ENCODE assay signal across 29 cellular contexts in genomic region chr3:143313598-143314188, GRCh38.
"Had no signal": no experiment of that assay in that cellular context is flagged by ENCODE, and none has a peak within 500 bp of the region (broad histone marks: within the 10 kb centered on the region; RNA-seq: fewer than 3 reads in every experiment).

No MANE protein-coding gene starts in this region.

- H3K27ac Mint-ChIP-seq: activated CD4-positive, alpha-beta T cell treated with anti-CD3 and anti-CD28 coated beads for 36 hours; activated CD4-positive, alpha-beta T cell treated with anti-CD3 and anti-CD28 coated beads, Interleukin-2, amount 10 ng/mL, durations not matched to agents 24 days and 14 days; activated CD8-positive, alpha-beta memory T cell treated with anti-CD3 and anti-CD28 coated beads, Interleukin-2, amount 10 ng/mL, durations not matched to agents 7 days and 5 days; activated CD8-positive, alpha-beta T cell treated with anti-CD3 and anti-CD28 coated beads, Interleukin-2, amount 10 ng/mL, durations not matched to agents 7 days and 5 days; activated naive CD4-positive, alpha-beta T cell treated with anti-CD3 and anti-CD28 coated beads for 36 hours; activated naive CD4-positive, alpha-beta T cell treated with anti-CD3 and anti-CD28 coated beads, Interleukin-2, amount 50 U/mL, for 24 hours; activated naive CD8-positive, alpha-beta T cell treated with anti-CD3 and anti-CD28 coated beads for 36 hours; activated naive CD8-positive, alpha-beta T cell treated with anti-CD3 and anti-CD28 coated beads, Interleukin-2, amount 50 U/mL, for 24 hours; activated T-helper 1 cell treated with anti-CD3 and anti-CD28 coated beads, Interleukin-12 subunit alpha, Interleukin-12 subunit beta, Interleukin-2, Interleukin-4 antibody, amounts not matched to agents 30 ng/mL and 10 ng/mL and 1 ng/mL, durations not matched to agents 14 hours and 24 hours and 36 hours; activated T-helper 2 cell treated with anti-CD3 and anti-CD28 coated beads, Interferon-gamma antibody, Interleukin-2, Interleukin-4, amounts not matched to agents 10 μg/mL and 5 μg/mL and 100 μg/mL, durations not matched to agents 14 hours and 24 hours and 36 hours; effector memory CD8-positive, alpha-beta T cell had no signal

- H3K4me3 Mint-ChIP-seq: activated CD4-positive, alpha-beta memory T cell treated with anti-CD3 and anti-CD28 coated beads for 36 hours; activated CD4-positive, alpha-beta T cell treated with anti-CD3 and anti-CD28 coated beads for 36 hours; activated CD4-positive, alpha-beta T cell treated with anti-CD3 and anti-CD28 coated beads, Interleukin-2, amount 10 ng/mL, durations not matched to agents 24 days and 14 days; activated CD8-positive, alpha-beta memory T cell treated with anti-CD3 and anti-CD28 coated beads, Interleukin-2, amount 10 ng/mL, durations not matched to agents 7 days and 5 days; activated CD8-positive, alpha-beta T cell treated with anti-CD3 and anti-CD28 coated beads, Interleukin-2, amount 10 ng/mL, durations not matched to agents 7 days and 5 days; activated naive CD4-positive, alpha-beta T cell treated with anti-CD3 and anti-CD28 coated beads for 36 hours; activated naive CD4-positive, alpha-beta T cell treated with anti-CD3 and anti-CD28 coated beads, Interleukin-2, amount 50 U/mL, for 24 hours; activated naive CD8-positive, alpha-beta T cell treated with anti-CD3 and anti-CD28 coated beads for 36 hours; activated naive CD8-positive, alpha-beta T cell treated with anti-CD3 and anti-CD28 coated beads, Interleukin-2, amount 50 U/mL, for 24 hours; activated T-helper 1 cell treated with anti-CD3 and anti-CD28 coated beads, Interleukin-12 subunit alpha, Interleukin-12 subunit beta, Interleukin-2, Interleukin-4 antibody, amounts not matched to agents 30 ng/mL and 10 ng/mL and 1 ng/mL, durations not matched to agents 14 hours and 24 hours and 36 hours; effector memory CD8-positive, alpha-beta T cell had no signal

- H3K27me3 Mint-ChIP-seq: activated CD4-positive, alpha-beta memory T cell treated with anti-CD3 and anti-CD28 coated beads for 36 hours; activated CD4-positive, alpha-beta T cell treated with anti-CD3 and anti-CD28 coated beads for 36 hours; activated CD4-positive, alpha-beta T cell treated with anti-CD3 and anti-CD28 coated beads, Interleukin-2, amount 10 ng/mL, durations not matched to agents 24 days and 14 days; activated CD8-positive, alpha-beta memory T cell treated with anti-CD3 and anti-CD28 coated beads, Interleukin-2, amount 10 ng/mL, durations not matched to agents 7 days and 5 days; activated naive CD4-positive, alpha-beta T cell treated with anti-CD3 and anti-CD28 coated beads, Interleukin-2, amount 50 U/mL, for 24 hours; activated naive CD8-positive, alpha-beta T cell treated with anti-CD3 and anti-CD28 coated beads for 36 hours; activated naive CD8-positive, alpha-beta T cell treated with anti-CD3 and anti-CD28 coated beads, Interleukin-2, amount 50 U/mL, for 24 hours; effector memory CD8-positive, alpha-beta T cell had no signal

- H3K4me1 Mint-ChIP-seq: activated CD4-positive, alpha-beta T cell treated with anti-CD3 and anti-CD28 coated beads for 36 hours; activated CD4-positive, alpha-beta T cell treated with anti-CD3 and anti-CD28 coated beads, Interleukin-2, amount 10 ng/mL, durations not matched to agents 24 days and 14 days; activated CD8-positive, alpha-beta memory T cell treated with anti-CD3 and anti-CD28 coated beads, Interleukin-2, amount 10 ng/mL, durations not matched to agents 7 days and 5 days; activated naive CD8-positive, alpha-beta T cell treated with anti-CD3 and anti-CD28 coated beads, Interleukin-2, amount 50 U/mL, for 24 hours had no signal

- H3K27ac ChIP-seq: adrenal gland, body of pancreas, esophagus squamous epithelium had no signal

- H3K36me3 ChIP-seq: adrenal gland, esophagus squamous epithelium had no signal

- H3K9me3 Mint-ChIP-seq: activated CD4-positive, alpha-beta memory T cell treated with anti-CD3 and anti-CD28 coated beads for 36 hours; activated CD4-positive, alpha-beta T cell treated with anti-CD3 and anti-CD28 coated beads, Interleukin-2, amount 10 ng/mL, durations not matched to agents 24 days and 14 days; activated naive CD4-positive, alpha-beta T cell treated with anti-CD3 and anti-CD28 coated beads for 36 hours; activated naive CD4-positive, alpha-beta T cell treated with anti-CD3 and anti-CD28 coated beads, Interleukin-2, amount 50 U/mL, for 24 hours; activated naive CD8-positive, alpha-beta T cell treated with anti-CD3 and anti-CD28 coated beads for 36 hours; activated naive CD8-positive, alpha-beta T cell treated with anti-CD3 and anti-CD28 coated beads, Interleukin-2, amount 50 U/mL, for 24 hours; activated T-helper 1 cell treated with anti-CD3 and anti-CD28 coated beads, Interleukin-12 subunit alpha, Interleukin-12 subunit beta, Interleukin-2, Interleukin-4 antibody, amounts not matched to agents 30 ng/mL and 10 ng/mL and 1 ng/mL, durations not matched to agents 14 hours and 24 hours and 36 hours; effector memory CD8-positive, alpha-beta T cell had no signal

- H3K9me3 ChIP-seq: adrenal gland, body of pancreas, esophagus squamous epithelium had no signal

- H3K27me3 ChIP-seq: adrenal gland, body of pancreas, esophagus squamous epithelium had no signal

- DNase-seq: activated CD4-positive, alpha-beta memory T cell treated with anti-CD3 and anti-CD28 coated beads for 36 hours; activated CD4-positive, alpha-beta T cell treated with anti-CD3 and anti-CD28 coated beads for 36 hours; activated CD4-positive, alpha-beta T cell treated with anti-CD3 and anti-CD28 coated beads, Interleukin-2, amount 10 ng/mL, durations not matched to agents 24 days and 14 days; activated CD4-positive, CD25-positive, alpha-beta regulatory T cell; activated CD4-positive, CD25-positive, alpha-beta regulatory T cell treated with anti-CD3 and anti-CD28 coated beads, Interleukin-2, amount 50 U/mL, for 72 hours; activated CD8-positive, alpha-beta memory T cell treated with anti-CD3 and anti-CD28 coated beads, Interleukin-2, amount 10 ng/mL, durations not matched to agents 7 days and 5 days; activated CD8-positive, alpha-beta memory T cell treated with anti-CD3 and anti-CD28 coated beads, Interleukin-2, amount 50 U/mL, for 4 hours; activated CD8-positive, alpha-beta T cell treated with anti-CD3 and anti-CD28 coated beads, Interleukin-2, amount 10 ng/mL, durations not matched to agents 7 days and 5 days; activated effector memory CD4-positive, alpha-beta T cell treated with anti-CD3 and anti-CD28 coated beads, Interleukin-2, amount 50 U/mL, for 16 hours; activated naive CD4-positive, alpha-beta T cell treated with anti-CD3 and anti-CD28 coated beads for 36 hours; activated naive CD8-positive, alpha-beta T cell treated with anti-CD3 and anti-CD28 coated beads for 36 hours; activated naive CD8-positive, alpha-beta T cell treated with anti-CD3 and anti-CD28 coated beads, Interleukin-2, amount 50 U/mL, for 24 hours; activated T-cell treated with anti-CD3 and anti-CD28 coated beads, Interleukin-2, amount 50 U/mL, for 1 hour; activated T-cell treated with anti-CD3 and anti-CD28 coated beads, Interleukin-2, amount 50 U/mL, for 48 hours; adrenal gland; amygdala; aorta; body of pancreas; cortex of kidney; dermis blood vessel endothelial cell; effector CD4-positive, alpha-beta T cell; effector memory CD8-positive, alpha-beta T cell; erythroblast; esophagus squamous epithelium; T-helper 1 cell; T-helper 2 cell had no signal

- H3K4me1 ChIP-seq: adrenal gland, body of pancreas had no signal

- H3K36me3 Mint-ChIP-seq: activated CD4-positive, alpha-beta memory T cell treated with anti-CD3 and anti-CD28 coated beads for 36 hours; activated CD8-positive, alpha-beta memory T cell treated with anti-CD3 and anti-CD28 coated beads, Interleukin-2, amount 10 ng/mL, durations not matched to agents 7 days and 5 days; activated naive CD4-positive, alpha-beta T cell treated with anti-CD3 and anti-CD28 coated beads, Interleukin-2, amount 50 U/mL, for 24 hours; activated naive CD8-positive, alpha-beta T cell treated with anti-CD3 and anti-CD28 coated beads for 36 hours had no signal

- ATAC-seq: activated CD4-positive, alpha-beta T cell treated with anti-CD3 and anti-CD28 coated beads for 36 hours; activated CD8-positive, alpha-beta memory T cell treated with anti-CD3 and anti-CD28 coated beads, Interleukin-2, amount 10 ng/mL, durations not matched to agents 7 days and 5 days; activated CD8-positive, alpha-beta T cell treated with anti-CD3 and anti-CD28 coated beads, Interleukin-2, amount 10 ng/mL, durations not matched to agents 7 days and 5 days; activated naive CD8-positive, alpha-beta T cell treated with anti-CD3 and anti-CD28 coated beads, Interleukin-2, amount 50 U/mL, for 24 hours; body of pancreas; effector memory CD8-positive, alpha-beta T cell had no signal

- H3K4me3 ChIP-seq: adrenal gland, body of pancreas, esophagus squamous epithelium had no signal
